ENCODE assay signal across 8 cellular contexts in the genomic region with DNA sequence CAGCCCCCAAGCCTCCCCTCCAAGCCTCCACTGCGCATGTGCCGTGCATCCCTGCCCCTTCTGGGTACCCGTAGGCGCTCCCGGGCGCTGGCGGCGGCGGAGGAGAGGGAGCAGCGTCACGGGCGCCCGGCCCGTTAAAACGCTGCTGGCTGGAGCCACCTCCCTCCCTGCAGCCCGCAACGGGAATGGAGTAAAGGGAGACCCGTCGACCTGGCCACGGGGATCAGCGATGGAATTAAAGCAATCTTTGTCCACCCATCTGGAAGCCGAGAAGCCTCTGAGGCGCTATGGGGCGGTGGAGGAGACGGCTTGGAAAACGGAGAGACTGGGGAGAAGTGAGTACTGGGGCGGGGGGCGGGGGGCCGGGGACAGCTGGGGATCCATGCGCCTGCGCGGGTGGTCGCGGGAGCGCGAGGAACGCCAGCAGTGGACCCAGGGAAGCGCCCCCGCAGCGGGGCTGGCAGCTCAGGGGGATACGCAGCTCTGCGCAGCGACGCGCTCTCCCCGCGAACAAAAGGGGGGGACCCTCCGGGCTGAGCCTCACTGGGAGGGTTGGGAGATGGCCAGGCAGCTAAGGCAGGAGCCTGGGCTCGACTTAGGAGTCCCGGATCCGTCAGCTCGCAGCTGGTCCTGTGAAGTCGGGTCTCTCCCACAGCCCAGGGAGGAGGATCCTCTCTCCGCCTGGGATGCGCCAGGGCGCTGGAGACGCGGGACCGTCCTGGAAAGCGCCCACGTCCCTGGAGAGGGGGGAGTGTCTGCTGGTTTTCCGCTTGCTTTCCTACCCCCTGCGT. TPM values are rescaled to one million over a fixed set of nuclear protein-coding genes. Genes with fewer than 3 reads are reported as not detected.
DNase-seq lines count a peak whose midpoint lies in the region; ATAC-seq lines count a peak whose summit lies in the region.

A gene (plus strand): TSS at position 164 of the 791 bp plus-strand sequence. CDS start 66 bp downstream, at position 230.

- H3K4me1 Mint-ChIP-seq in central memory CD8-positive, alpha-beta T cell = peaks cover 14% of the 10 kb centered on the region

- H3K9ac ChIP-seq in skeletal muscle tissue (ENCODE audit: low read depth in 1 of 3, low read length in 3 of 3) = peak within 1 kb of the TSS; percentile 74 to 87 (median 81)

- H3K4me3 Mint-ChIP-seq in central memory CD8-positive, alpha-beta T cell = peak within 1 kb of the TSS; percentile 73

- ATAC-seq in central memory CD8-positive, alpha-beta T cell (replicated peaks; ENCODE audit: extremely low read depth, poor library complexity, severe bottlenecking) = peak; percentile 71
- ATAC-seq in HG02642 (IDR thresholded peaks at IDR 0.05; ENCODE audit: poor library complexity, unreplicated experiment) (no peak), HG02759 (IDR thresholded peaks at IDR 0.05; ENCODE audit: unreplicated experiment) (no peak)

- no peaks in the 10 kb centered on the region for H3K9me3 ChIP-seq in skeletal muscle tissue (ENCODE audit: control insufficient read depth in 3 of 3, low read length in 3 of 3)

- no peaks in the 10 kb centered on the region for H3K36me3 Mint-ChIP-seq in central memory CD8-positive, alpha-beta T cell (ENCODE audit: insufficient read depth)

- H3K27me3 Mint-ChIP-seq in central memory CD8-positive, alpha-beta T cell = peaks cover 24% of the 10 kb centered on the region

- no peak within 1 kb of the TSS for H3K27ac Mint-ChIP-seq in central memory CD8-positive, alpha-beta T cell (ENCODE audit: low read depth)

- H3K36me3 ChIP-seq in skeletal muscle tissue (ENCODE audit: control insufficient read depth in 3 of 3, insufficient read depth in 3 of 3, low read length in 3 of 3) = no peaks in the 10 kb centered on the region

- H3K4me1 ChIP-seq in skeletal muscle tissue (ENCODE audit: control insufficient read depth in 3 of 3, insufficient read depth in 3 of 3, low read length in 3 of 3) = peaks cover 0 to 9% (median 9%) of the 10 kb centered on the region in 3 donors

- peak within 1 kb of the TSS; percentile 36 for H3K27ac ChIP-seq in skeletal muscle tissue (ENCODE audit: low read depth, low read length)

- H3K4me3 ChIP-seq in skeletal muscle tissue (ENCODE audit: low read length in 3 of 3) = peak within 1 kb of the TSS; percentile 87 to 96 (median 90)

- H3K27me3 ChIP-seq in skeletal muscle tissue (ENCODE audit: control insufficient read depth in 3 of 3, insufficient read depth in 3 of 3, low read length in 3 of 3) = no peaks in the 10 kb centered on the region

- DNase-seq in AG08396 (ENCODE audit: low spot score) (peak; percentile 91), HuH-7.5 (ENCODE audit: low spot score) (peak; percentile 45), inferior parietal cortex (ENCODE audit: extremely low spot score) (peak; percentile 85)
- DNase-seq in activated CD4-positive, alpha-beta T cell treated with anti-CD3 and anti-CD28 coated beads for 48 hours = peak; percentile 82
- peak; percentile 25 for DNase-seq in central memory CD8-positive, alpha-beta T cell (ENCODE audit: low spot score in 2 of 2)

- no peaks in the 10 kb centered on the region for H3K9me3 Mint-ChIP-seq in central memory CD8-positive, alpha-beta T cell

RNA-seq across cellular contexts. Expression of the gene that starts here (rescaled TPM):
- 7.8 TPM for total RNA-seq in skeletal muscle tissue

Comparison
In these comparisons a context has a peak if more than half of its experiments do, and no peak if none do; other contexts are left out.
1. DNase-seq: peak in every context shown above with its lines; median percentile 91 in AG08396; 85 in inferior parietal cortex; 82 in activated CD4-positive, alpha-beta T cell treated with anti-CD3 and anti-CD28 coated beads for 48 hours; 45 in HuH-7.5; 25 in central memory CD8-positive, alpha-beta T cell.